In genomic region chr6:37516920-37517405, GRCh38 we compare ENCODE assay signal across 8 cellular contexts. TPM values are rescaled to one million over a fixed set of nuclear protein-coding genes. Genes with fewer than 3 reads are reported as not detected.
DNase-seq lines count a peak whose midpoint lies in the region; ATAC-seq and TF ChIP-seq lines count a peak whose summit lies in the region.

No MANE protein-coding gene starts in this region.

- no peaks in the 10 kb centered on the region for H3K36me3 ChIP-seq in CD8-positive, alpha-beta T cell (ENCODE audit: insufficient read depth, low read length)
- H3K36me3 ChIP-seq in psoas muscle (ENCODE audit: insufficient read depth in 1 of 2, low read depth in 1 of 2) (no peaks in the 10 kb centered on the region), H7 (replicated peaks; ENCODE audit: control insufficient read depth, insufficient read depth, low read length) (no peaks in the 10 kb centered on the region)

- CTCF ChIA-PET in CD8-positive, alpha-beta T cell (lab: Charles Lee) = interaction anchor here (1.1 to 5.8 kb wide), 14 partner anchors 8 to 175 kb away, joined by 3 to 65 read pairs (median 5); partner anchors contain the start of gene CCDC167
- CTCF ChIA-PET in activated CD8-positive, alpha-beta T cell treated with anti-CD3 and anti-CD28 coated beads, Interleukin-2, amount 10 ng/mL, durations not matched to agents 7 days and 5 days (lab: Charles Lee) = interaction anchor here (1.0 to 4.6 kb wide), 18 partner anchors 8 to 191 kb away, joined by 3 to 64 read pairs (median 4); partner anchors contain the start of genes CCDC167 and CMTR1

- peak in 2 of 7 experiments; percentile 41 to 68 for DNase-seq in CD8-positive, alpha-beta T cell
- DNase-seq in HuH-7.5 (ENCODE audit: low spot score) = peak; percentile 37
- DNase-seq in activated CD8-positive, alpha-beta T cell treated with anti-CD3 and anti-CD28 coated beads, Interleukin-2, amount 10 ng/mL, durations not matched to agents 7 days and 5 days = peak; percentile 37
- no peak for DNase-seq in memory B cell (ENCODE audit: low spot score in 2 of 2)
- no peak for DNase-seq in psoas muscle
- DNase-seq in cardiac septum (ENCODE audit: low spot score) = no peak
- DNase-seq in H7 = no peak

- peaks cover 89% of the 10 kb centered on the region for H3K4me1 ChIP-seq in CD8-positive, alpha-beta T cell (ENCODE audit: insufficient read depth, low read length)
- H3K4me1 ChIP-seq in psoas muscle = no peaks in the 10 kb centered on the region

- POLR2A ChIA-PET in CD8-positive, alpha-beta T cell (lab: Charles Lee) = interaction anchor here (0.8 to 9.8 kb wide), 17 partner anchors 9 to 302 kb away, joined by 3 to 207 read pairs (median 8); partner anchors contain the start of genes CCDC167, CMTR1, MDGA1 and ZFAND3
- POLR2A ChIA-PET in activated CD8-positive, alpha-beta T cell treated with anti-CD3 and anti-CD28 coated beads, Interleukin-2, amount 10 ng/mL, durations not matched to agents 7 days and 5 days (lab: Charles Lee) = interaction anchor here (0.5 to 3.6 kb wide), 18 partner anchors 9 to 302 kb away, joined by 3 to 129 read pairs (median 5); partner anchors contain the start of genes CCDC167, CMTR1 and MDGA1

- peak overlapping the region; percentile 52 for H3K4me3 ChIP-seq in CD8-positive, alpha-beta T cell (ENCODE audit: low read depth, low read length)
- no peak overlapping the region for H3K4me3 ChIP-seq in psoas muscle
- no peak overlapping the region for H3K4me3 ChIP-seq in H7 (ENCODE audit: insufficient read depth, low read depth, low read length)

- H3K27me3 ChIP-seq in CD8-positive, alpha-beta T cell (ENCODE audit: insufficient read depth, low read length) = no peaks in the 10 kb centered on the region
- peaks cover 0 to 32% (median 13%) of the 10 kb centered on the region in 3 donors for H3K27me3 ChIP-seq in psoas muscle (ENCODE audit: insufficient read depth in 3 of 3, low read length in 2 of 3)
- peaks cover 22% of the 10 kb centered on the region for H3K27me3 ChIP-seq in H7 (ENCODE audit: control insufficient read depth, insufficient read depth, low read length)

- H3K4me1 Mint-ChIP-seq in CD8-positive, alpha-beta T cell (ENCODE audit: low read depth) = peaks cover 83% of the 10 kb centered on the region
- peaks cover 81% of the 10 kb centered on the region for H3K4me1 Mint-ChIP-seq in activated CD8-positive, alpha-beta T cell treated with anti-CD3 and anti-CD28 coated beads, Interleukin-2, amount 10 ng/mL, durations not matched to agents 7 days and 5 days (ENCODE audit: low read depth)
- peaks cover 21% of the 10 kb centered on the region for H3K4me1 Mint-ChIP-seq in memory B cell

- no peaks in the 10 kb centered on the region for H3K27me3 Mint-ChIP-seq in CD8-positive, alpha-beta T cell (ENCODE audit: low read depth)
- H3K27me3 Mint-ChIP-seq in activated CD8-positive, alpha-beta T cell treated with anti-CD3 and anti-CD28 coated beads, Interleukin-2, amount 10 ng/mL, durations not matched to agents 7 days and 5 days (ENCODE audit: low read depth) = no peaks in the 10 kb centered on the region
- H3K27me3 Mint-ChIP-seq in memory B cell = peaks cover 2% of the 10 kb centered on the region

- H3K4me3 Mint-ChIP-seq in CD8-positive, alpha-beta T cell = peak overlapping the region; percentile 88
- H3K4me3 Mint-ChIP-seq in activated CD8-positive, alpha-beta T cell treated with anti-CD3 and anti-CD28 coated beads, Interleukin-2, amount 10 ng/mL, durations not matched to agents 7 days and 5 days = peak overlapping the region; percentile 83
- peak overlapping the region; percentile 70 for H3K4me3 Mint-ChIP-seq in memory B cell

- peak; percentile 5 for ATAC-seq in CD8-positive, alpha-beta T cell
- peak; percentile 33 for ATAC-seq in activated CD8-positive, alpha-beta T cell treated with anti-CD3 and anti-CD28 coated beads, Interleukin-2, amount 10 ng/mL, durations not matched to agents 7 days and 5 days
- ATAC-seq in memory B cell (ENCODE audit: low read depth) (no peak), GM19395 (IDR thresholded peaks at IDR 0.05; ENCODE audit: unreplicated experiment) (no peak), psoas muscle (no peak)

- intact Hi-C loops in CD8-positive, alpha-beta T cell (cut with DNase I, micrococcal nuclease) = loop anchor here (1.0 to 10.0 kb wide), 11 partner anchors 8 to 1185 kb away; partner anchors contain the start of genes CMTR1 (in 2 of the 2), GLO1 (in 1 of the 2), PIM1 (in 1 of the 2) and ZFAND3 (in 1 of the 2)
- intact Hi-C loops in psoas muscle (cut with DNase I) = no loop called here
- intact Hi-C loops in cardiac septum (cut with DNase I) = no loop called here

- H3K9me3 Mint-ChIP-seq in CD8-positive, alpha-beta T cell = no peaks in the 10 kb centered on the region
- no peaks in the 10 kb centered on the region for H3K9me3 Mint-ChIP-seq in activated CD8-positive, alpha-beta T cell treated with anti-CD3 and anti-CD28 coated beads, Interleukin-2, amount 10 ng/mL, durations not matched to agents 7 days and 5 days (ENCODE audit: insufficient read depth)
- H3K9me3 Mint-ChIP-seq in memory B cell = no peaks in the 10 kb centered on the region

- H3K36me3 Mint-ChIP-seq in CD8-positive, alpha-beta T cell = peaks cover 17% of the 10 kb centered on the region
- peaks cover 6% of the 10 kb centered on the region for H3K36me3 Mint-ChIP-seq in activated CD8-positive, alpha-beta T cell treated with anti-CD3 and anti-CD28 coated beads, Interleukin-2, amount 10 ng/mL, durations not matched to agents 7 days and 5 days (ENCODE audit: low read depth)
- H3K36me3 Mint-ChIP-seq in memory B cell = no peaks in the 10 kb centered on the region

- peak overlapping the region; percentile 99 for H3K27ac Mint-ChIP-seq in CD8-positive, alpha-beta T cell
- peak overlapping the region; percentile 98 for H3K27ac Mint-ChIP-seq in activated CD8-positive, alpha-beta T cell treated with anti-CD3 and anti-CD28 coated beads, Interleukin-2, amount 10 ng/mL, durations not matched to agents 7 days and 5 days
- H3K27ac Mint-ChIP-seq in memory B cell = peak overlapping the region; percentile 92

- peak overlapping the region; percentile 80 for H3K27ac ChIP-seq in CD8-positive, alpha-beta T cell (ENCODE audit: low read depth, low read length)
- no peak overlapping the region for H3K27ac ChIP-seq in psoas muscle

- WGBS in psoas muscle, 3 donors = 67 to 71% (median 70%) methylated on average over 16 of the region's 16 CpGs

- no peaks in the 10 kb centered on the region for H3K9me3 ChIP-seq in CD8-positive, alpha-beta T cell (ENCODE audit: low read length)
- H3K9me3 ChIP-seq in psoas muscle = no peaks in the 10 kb centered on the region

- TF ChIP-seq CTCF in CD8-positive, alpha-beta T cell (IDR thresholded peaks at IDR 0.05) = no peak
- no peak for TF ChIP-seq CTCF in psoas muscle (IDR thresholded peaks at IDR 0.05)

RNA-seq across cellular contexts. Expression of gene CCDC167, which starts 17.3 kb away (rescaled TPM):
- total RNA-seq in CD8-positive, alpha-beta T cell = 1 to 10 TPM; 5.4 to 6.2 TPM
- total RNA-seq in activated CD8-positive, alpha-beta T cell treated with anti-CD3 and anti-CD28 coated beads, Interleukin-2, amount 10 ng/mL, durations not matched to agents 7 days and 5 days = 10 to 100 TPM; 64.0 to 69.4 TPM
- total RNA-seq in psoas muscle = 10 to 100 TPM; 11.5 to 15.7 (median 14.3) TPM
- polyA plus RNA-seq in psoas muscle = 10 to 100 TPM; 31.4 to 50.8 (median 38.7) TPM
- total RNA-seq in cardiac septum = 28.0 TPM
- 29.5 and 52.4 TPM in 2 replicates for total RNA-seq in H7 (2014; rRNA removed; shearing (Covaris generic))

Comparison
In these comparisons a context has a peak if more than half of its experiments do, and no peak if none do; other contexts are left out.
1. ATAC-seq: peak in CD8-positive, alpha-beta T cell (single experiment) and activated CD8-positive, alpha-beta T cell treated with anti-CD3 and anti-CD28 coated beads, Interleukin-2, amount 10 ng/mL, durations not matched to agents 7 days and 5 days (single experiment); none in memory B cell (single experiment), GM19395 (single experiment) and psoas muscle (0 of 4).
2. DNase-seq: peak in HuH-7.5 (single experiment) and activated CD8-positive, alpha-beta T cell treated with anti-CD3 and anti-CD28 coated beads, Interleukin-2, amount 10 ng/mL, durations not matched to agents 7 days and 5 days (single experiment); none in memory B cell (0 of 2), psoas muscle (0 of 2), cardiac septum (single experiment) and H7 (single experiment).
3. intact Hi-C loops: an anchor here in CD8-positive, alpha-beta T cell (1.0 to 10.0 kb wide); none called in psoas muscle and cardiac septum.
4. Peak in every context shown above with its lines, with median percentiles within 50 percentile points of each other: H3K27ac Mint-ChIP-seq and H3K4me3 Mint-ChIP-seq.